Comparison of ENCODE assay signal across 1 cellular context in genomic region chr22:24521791-24522245, GRCh38.
A peak's percentile ranks its signal among the peaks of the same experiment; 100 is the strongest.
TF ChIP-seq lines count a peak whose summit lies in the region.

No MANE protein-coding gene starts in this region.

TF ChIP-seq in WTC11, 78 proteins besides CTCF, POLR2A, EP300 and RAD21 (continued from another document):
- TF ChIP-seq, protein P1, sequence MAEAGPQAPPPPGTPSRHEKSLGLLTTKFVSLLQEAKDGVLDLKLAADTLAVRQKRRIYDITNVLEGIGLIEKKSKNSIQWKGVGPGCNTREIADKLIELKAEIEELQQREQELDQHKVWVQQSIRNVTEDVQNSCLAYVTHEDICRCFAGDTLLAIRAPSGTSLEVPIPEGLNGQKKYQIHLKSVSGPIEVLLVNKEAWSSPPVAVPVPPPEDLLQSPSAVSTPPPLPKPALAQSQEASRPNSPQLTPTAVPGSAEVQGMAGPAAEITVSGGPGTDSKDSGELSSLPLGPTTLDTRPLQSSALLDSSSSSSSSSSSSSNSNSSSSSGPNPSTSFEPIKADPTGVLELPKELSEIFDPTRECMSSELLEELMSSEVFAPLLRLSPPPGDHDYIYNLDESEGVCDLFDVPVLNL (CRISPR knock-in tag; IDR thresholded peaks at IDR 0.05; ENCODE audit: borderline replicate concordance, low read depth): no peak
- TF ChIP-seq, protein P2, sequence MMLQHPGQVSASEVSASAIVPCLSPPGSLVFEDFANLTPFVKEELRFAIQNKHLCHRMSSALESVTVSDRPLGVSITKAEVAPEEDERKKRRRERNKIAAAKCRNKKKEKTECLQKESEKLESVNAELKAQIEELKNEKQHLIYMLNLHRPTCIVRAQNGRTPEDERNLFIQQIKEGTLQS (CRISPR knock-in tag; conservative IDR thresholded peaks at IDR 0.05): no peak
- TF ChIP-seq, protein P3, sequence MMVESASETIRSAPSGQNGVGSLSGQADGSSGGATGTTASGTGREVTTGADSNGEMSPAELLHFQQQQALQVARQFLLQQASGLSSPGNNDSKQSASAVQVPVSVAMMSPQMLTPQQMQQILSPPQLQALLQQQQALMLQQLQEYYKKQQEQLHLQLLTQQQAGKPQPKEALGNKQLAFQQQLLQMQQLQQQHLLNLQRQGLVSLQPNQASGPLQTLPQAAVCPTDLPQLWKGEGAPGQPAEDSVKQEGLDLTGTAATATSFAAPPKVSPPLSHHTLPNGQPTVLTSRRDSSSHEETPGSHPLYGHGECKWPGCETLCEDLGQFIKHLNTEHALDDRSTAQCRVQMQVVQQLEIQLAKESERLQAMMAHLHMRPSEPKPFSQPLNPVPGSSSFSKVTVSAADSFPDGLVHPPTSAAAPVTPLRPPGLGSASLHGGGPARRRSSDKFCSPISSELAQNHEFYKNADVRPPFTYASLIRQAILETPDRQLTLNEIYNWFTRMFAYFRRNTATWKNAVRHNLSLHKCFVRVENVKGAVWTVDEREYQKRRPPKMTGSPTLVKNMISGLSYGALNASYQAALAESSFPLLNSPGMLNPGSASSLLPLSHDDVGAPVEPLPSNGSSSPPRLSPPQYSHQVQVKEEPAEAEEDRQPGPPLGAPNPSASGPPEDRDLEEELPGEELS (CRISPR knock-in tag; IDR thresholded peaks at IDR 0.05): no peak
- TF ChIP-seq ESRRA (CRISPR knock-in tag; IDR thresholded peaks at IDR 0.05; ENCODE audit: borderline replicate concordance) (no peak), ZBTB21 (CRISPR knock-in tag; IDR thresholded peaks at IDR 0.05; ENCODE audit: borderline replicate concordance) (peak; percentile 58; the same call in 1 of the 2 replicates), CREB1 (CRISPR knock-in tag; IDR thresholded peaks at IDR 0.05) (no peak), FOXJ3 (CRISPR knock-in tag; IDR thresholded peaks at IDR 0.05; ENCODE audit: borderline replicate concordance) (no peak), ZNF263 (CRISPR knock-in tag; IDR thresholded peaks at IDR 0.05; ENCODE audit: low read depth) (no peak), TCF7 (CRISPR knock-in tag; IDR thresholded peaks at IDR 0.05; ENCODE audit: low read depth) (no peak), USF1 (CRISPR knock-in tag; IDR thresholded peaks at IDR 0.05) (no peak), TEAD1 (CRISPR knock-in tag; IDR thresholded peaks at IDR 0.05) (0 out of 2 replicates have a peak, but pooled peaks have one; percentile 31), ETV6 (CRISPR knock-in tag; IDR thresholded peaks at IDR 0.05) (peak; percentile 52; the same call in 1 of the 2 replicates)
- TF ChIP-seq, protein P4, sequence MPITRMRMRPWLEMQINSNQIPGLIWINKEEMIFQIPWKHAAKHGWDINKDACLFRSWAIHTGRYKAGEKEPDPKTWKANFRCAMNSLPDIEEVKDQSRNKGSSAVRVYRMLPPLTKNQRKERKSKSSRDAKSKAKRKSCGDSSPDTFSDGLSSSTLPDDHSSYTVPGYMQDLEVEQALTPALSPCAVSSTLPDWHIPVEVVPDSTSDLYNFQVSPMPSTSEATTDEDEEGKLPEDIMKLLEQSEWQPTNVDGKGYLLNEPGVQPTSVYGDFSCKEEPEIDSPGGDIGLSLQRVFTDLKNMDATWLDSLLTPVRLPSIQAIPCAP (CRISPR knock-in tag; IDR thresholded peaks at IDR 0.05): no peak
- TF ChIP-seq, protein P5, sequence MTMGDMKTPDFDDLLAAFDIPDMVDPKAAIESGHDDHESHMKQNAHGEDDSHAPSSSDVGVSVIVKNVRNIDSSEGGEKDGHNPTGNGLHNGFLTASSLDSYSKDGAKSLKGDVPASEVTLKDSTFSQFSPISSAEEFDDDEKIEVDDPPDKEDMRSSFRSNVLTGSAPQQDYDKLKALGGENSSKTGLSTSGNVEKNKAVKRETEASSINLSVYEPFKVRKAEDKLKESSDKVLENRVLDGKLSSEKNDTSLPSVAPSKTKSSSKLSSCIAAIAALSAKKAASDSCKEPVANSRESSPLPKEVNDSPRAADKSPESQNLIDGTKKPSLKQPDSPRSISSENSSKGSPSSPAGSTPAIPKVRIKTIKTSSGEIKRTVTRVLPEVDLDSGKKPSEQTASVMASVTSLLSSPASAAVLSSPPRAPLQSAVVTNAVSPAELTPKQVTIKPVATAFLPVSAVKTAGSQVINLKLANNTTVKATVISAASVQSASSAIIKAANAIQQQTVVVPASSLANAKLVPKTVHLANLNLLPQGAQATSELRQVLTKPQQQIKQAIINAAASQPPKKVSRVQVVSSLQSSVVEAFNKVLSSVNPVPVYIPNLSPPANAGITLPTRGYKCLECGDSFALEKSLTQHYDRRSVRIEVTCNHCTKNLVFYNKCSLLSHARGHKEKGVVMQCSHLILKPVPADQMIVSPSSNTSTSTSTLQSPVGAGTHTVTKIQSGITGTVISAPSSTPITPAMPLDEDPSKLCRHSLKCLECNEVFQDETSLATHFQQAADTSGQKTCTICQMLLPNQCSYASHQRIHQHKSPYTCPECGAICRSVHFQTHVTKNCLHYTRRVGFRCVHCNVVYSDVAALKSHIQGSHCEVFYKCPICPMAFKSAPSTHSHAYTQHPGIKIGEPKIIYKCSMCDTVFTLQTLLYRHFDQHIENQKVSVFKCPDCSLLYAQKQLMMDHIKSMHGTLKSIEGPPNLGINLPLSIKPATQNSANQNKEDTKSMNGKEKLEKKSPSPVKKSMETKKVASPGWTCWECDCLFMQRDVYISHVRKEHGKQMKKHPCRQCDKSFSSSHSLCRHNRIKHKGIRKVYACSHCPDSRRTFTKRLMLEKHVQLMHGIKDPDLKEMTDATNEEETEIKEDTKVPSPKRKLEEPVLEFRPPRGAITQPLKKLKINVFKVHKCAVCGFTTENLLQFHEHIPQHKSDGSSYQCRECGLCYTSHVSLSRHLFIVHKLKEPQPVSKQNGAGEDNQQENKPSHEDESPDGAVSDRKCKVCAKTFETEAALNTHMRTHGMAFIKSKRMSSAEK (CRISPR knock-in tag; IDR thresholded peaks at IDR 0.05; ENCODE audit: borderline replicate concordance): no peak
- TF ChIP-seq, protein P6, sequence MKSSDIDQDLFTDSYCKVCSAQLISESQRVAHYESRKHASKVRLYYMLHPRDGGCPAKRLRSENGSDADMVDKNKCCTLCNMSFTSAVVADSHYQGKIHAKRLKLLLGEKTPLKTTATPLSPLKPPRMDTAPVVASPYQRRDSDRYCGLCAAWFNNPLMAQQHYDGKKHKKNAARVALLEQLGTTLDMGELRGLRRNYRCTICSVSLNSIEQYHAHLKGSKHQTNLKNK (CRISPR knock-in tag; IDR thresholded peaks at IDR 0.05): no peak
- TF ChIP-seq, protein P7, sequence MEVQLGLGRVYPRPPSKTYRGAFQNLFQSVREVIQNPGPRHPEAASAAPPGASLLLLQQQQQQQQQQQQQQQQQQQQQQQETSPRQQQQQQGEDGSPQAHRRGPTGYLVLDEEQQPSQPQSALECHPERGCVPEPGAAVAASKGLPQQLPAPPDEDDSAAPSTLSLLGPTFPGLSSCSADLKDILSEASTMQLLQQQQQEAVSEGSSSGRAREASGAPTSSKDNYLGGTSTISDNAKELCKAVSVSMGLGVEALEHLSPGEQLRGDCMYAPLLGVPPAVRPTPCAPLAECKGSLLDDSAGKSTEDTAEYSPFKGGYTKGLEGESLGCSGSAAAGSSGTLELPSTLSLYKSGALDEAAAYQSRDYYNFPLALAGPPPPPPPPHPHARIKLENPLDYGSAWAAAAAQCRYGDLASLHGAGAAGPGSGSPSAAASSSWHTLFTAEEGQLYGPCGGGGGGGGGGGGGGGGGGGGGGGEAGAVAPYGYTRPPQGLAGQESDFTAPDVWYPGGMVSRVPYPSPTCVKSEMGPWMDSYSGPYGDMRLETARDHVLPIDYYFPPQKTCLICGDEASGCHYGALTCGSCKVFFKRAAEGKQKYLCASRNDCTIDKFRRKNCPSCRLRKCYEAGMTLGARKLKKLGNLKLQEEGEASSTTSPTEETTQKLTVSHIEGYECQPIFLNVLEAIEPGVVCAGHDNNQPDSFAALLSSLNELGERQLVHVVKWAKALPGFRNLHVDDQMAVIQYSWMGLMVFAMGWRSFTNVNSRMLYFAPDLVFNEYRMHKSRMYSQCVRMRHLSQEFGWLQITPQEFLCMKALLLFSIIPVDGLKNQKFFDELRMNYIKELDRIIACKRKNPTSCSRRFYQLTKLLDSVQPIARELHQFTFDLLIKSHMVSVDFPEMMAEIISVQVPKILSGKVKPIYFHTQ (CRISPR knock-in tag; IDR thresholded peaks at IDR 0.05): no peak
TF ChIP-seq in WTC11: peak in this region for 4.
